In the genomic region with DNA sequence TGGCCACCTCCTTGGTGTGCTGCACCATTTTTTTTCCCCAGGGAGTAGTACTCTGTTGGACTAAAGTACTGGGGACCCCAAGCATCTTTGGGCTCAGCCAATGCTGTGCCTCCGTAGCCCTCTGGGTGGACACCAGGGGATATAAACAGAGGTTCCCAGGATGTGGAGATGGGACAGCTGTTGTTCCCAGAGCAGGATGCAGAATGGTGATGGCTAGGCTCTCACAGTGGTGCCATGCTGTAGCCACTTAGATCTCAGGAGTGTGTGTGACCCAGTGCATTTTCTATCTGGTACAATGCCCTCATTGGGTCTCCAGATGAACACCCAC, we compare ENCODE assay signal across 14 cellular contexts. TPM values are rescaled to one million over a fixed set of nuclear protein-coding genes. Genes with fewer than 3 reads are reported as not detected.
DNase-seq lines count a peak whose midpoint lies in the region; ATAC-seq and TF ChIP-seq lines count a peak whose summit lies in the region.
"Had no signal": no experiment of that assay in that cellular context is flagged by ENCODE, and none has a peak within 500 bp of the region (broad histone marks: within the 10 kb centered on the region; RNA-seq: fewer than 3 reads in every experiment).

No MANE protein-coding gene starts in this region.

- POLR2A ChIA-PET in activated CD8-positive, alpha-beta T cell treated with anti-CD3 and anti-CD28 coated beads for 36 hours (lab: Charles Lee) = no interaction called here

- intact Hi-C loops in activated CD8-positive, alpha-beta T cell treated with anti-CD3 and anti-CD28 coated beads for 36 hours (cut with micrococcal nuclease) = loop anchor here (5.0 kb wide), 2 partner anchors 103 to 743 kb away; no protein-coding TSS in a partner anchor
- intact Hi-C loops in lower lobe of right lung (cut with DNase I) = loop anchor here (10.0 kb wide), 1 partner anchor 745 kb away; no protein-coding TSS in a partner anchor

- no peaks in the 10 kb centered on the region; the same call in 1 of the 2 replicates for H3K36me3 ChIP-seq in RWPE2 (ENCODE audit: low read depth)
- no peaks in the 10 kb centered on the region for H3K36me3 ChIP-seq in HAP-1 (replicated peaks)
- no peaks in the 10 kb centered on the region for H3K36me3 ChIP-seq in lower lobe of right lung

- H3K27ac ChIP-seq in RWPE2 (ENCODE audit: poor library complexity, severe bottlenecking) = no peak overlapping the region
- H3K27ac ChIP-seq in lower lobe of right lung = no peak overlapping the region
- H3K27ac ChIP-seq: KMS-11, PC-9 had no signal

- H3K27me3 Mint-ChIP-seq in activated CD8-positive, alpha-beta T cell treated with anti-CD3 and anti-CD28 coated beads for 36 hours = peaks cover 9% of the 10 kb centered on the region

- peaks cover 3% of the 10 kb centered on the region for H3K9me3 ChIP-seq in RWPE2 (ENCODE audit: severe bottlenecking)
- H3K9me3 ChIP-seq in HAP-1 = no peaks in the 10 kb centered on the region
- no peaks in the 10 kb centered on the region for H3K9me3 ChIP-seq in lower lobe of right lung

- H3K4me1 Mint-ChIP-seq in activated CD8-positive, alpha-beta T cell treated with anti-CD3 and anti-CD28 coated beads for 36 hours (ENCODE audit: low read depth) = no peaks in the 10 kb centered on the region

- no peak overlapping the region for H3K4me3 Mint-ChIP-seq in activated CD8-positive, alpha-beta T cell treated with anti-CD3 and anti-CD28 coated beads for 36 hours

- ATAC-seq in GM18498 (IDR thresholded peaks at IDR 0.05; ENCODE audit: unreplicated experiment) = peak; percentile 2
- ATAC-seq in GM19324 (IDR thresholded peaks at IDR 0.05; ENCODE audit: low FRiP score, unreplicated experiment) = peak; percentile 21
- peak; percentile 14 for ATAC-seq in HG02642 (IDR thresholded peaks at IDR 0.05; ENCODE audit: poor library complexity, unreplicated experiment)
- 0 out of 3 replicates have a peak, but pooled peaks have one; percentile 14 for ATAC-seq in RWPE2 (ENCODE audit: low read depth)
- ATAC-seq in activated CD8-positive, alpha-beta T cell treated with anti-CD3 and anti-CD28 coated beads for 36 hours = no peak
- ATAC-seq in lower lobe of right lung = no peak

- DNase-seq in RWPE2 (ENCODE audit: low spot score) (no peak), NCI-H2107 treated with DMSO at 0.1 percent for 48 hours (lab: John Stamatoyannopoulos, UW; ENCODE audit: unreplicated experiment) (no peak), HAP-1 (ENCODE audit: low spot score in 2 of 2) (no peak), lower lobe of right lung (no peak)
- DNase-seq in activated CD8-positive, alpha-beta T cell treated with anti-CD3 and anti-CD28 coated beads for 36 hours = no peak
- DNase-seq: NCI-H1092 treated with DMSO at 0.1 percent for 48 hours, NCI-H1694 treated with DMSO at 0.1 percent for 48 hours had no signal

- TF ChIP-seq CTCF in RWPE2 (IDR thresholded peaks at IDR 0.05; ENCODE audit: poor library complexity, severe bottlenecking) = no peak
- no peak for TF ChIP-seq CTCF in activated CD8-positive, alpha-beta T cell treated with anti-CD3 and anti-CD28 coated beads for 36 hours (IDR thresholded peaks at IDR 0.05)
- TF ChIP-seq CTCF in lower lobe of right lung (IDR thresholded peaks at IDR 0.05) = no peak

- CTCF ChIA-PET in activated CD8-positive, alpha-beta T cell treated with anti-CD3 and anti-CD28 coated beads for 36 hours (lab: Charles Lee) = interaction anchor here (0.9 to 1.8 kb wide), 10 partner anchors 9 to 104 kb away, joined by 3 to 6 read pairs (median 3); no protein-coding TSS in a partner anchor

- H3K27ac Mint-ChIP-seq in activated CD8-positive, alpha-beta T cell treated with anti-CD3 and anti-CD28 coated beads for 36 hours = no peak overlapping the region

- H3K4me3 ChIP-seq in RWPE2 (ENCODE audit: severe bottlenecking) (no peak overlapping the region), HAP-1 (no peak overlapping the region), lower lobe of right lung (no peak overlapping the region)
- H3K4me3 ChIP-seq: PC-9 had no signal

- in situ Hi-C loops in HAP-1 (cut with MboI; ENCODE audit: low sequenced_read_pairs) = loop anchor here (10.0 kb wide), 1 partner anchor 105 kb away; no protein-coding TSS in a partner anchor

- H3K27me3 ChIP-seq in RWPE2 (ENCODE audit: insufficient read depth, poor library complexity, severe bottlenecking) = peaks cover 3% of the 10 kb centered on the region
- peaks cover 11% of the 10 kb centered on the region; the same call in 1 of the 2 replicates for H3K27me3 ChIP-seq in HAP-1 (ENCODE audit: low read depth)
- no peaks in the 10 kb centered on the region for H3K27me3 ChIP-seq in lower lobe of right lung (ENCODE audit: low read depth)

- H3K4me1 ChIP-seq in RWPE2 (ENCODE audit: insufficient read depth, poor library complexity, severe bottlenecking) (no peaks in the 10 kb centered on the region), HAP-1 (no peaks in the 10 kb centered on the region), lower lobe of right lung (no peaks in the 10 kb centered on the region)
- H3K4me1 ChIP-seq: Caco-2 had no signal

- H3K36me3 Mint-ChIP-seq in activated CD8-positive, alpha-beta T cell treated with anti-CD3 and anti-CD28 coated beads for 36 hours (ENCODE audit: low read depth) = no peaks in the 10 kb centered on the region

- peaks cover 2% of the 10 kb centered on the region for H3K9me3 Mint-ChIP-seq in activated CD8-positive, alpha-beta T cell treated with anti-CD3 and anti-CD28 coated beads for 36 hours

RNA-seq across cellular contexts. Expression of a gene that starts 50.9 kb away (rescaled TPM):
- not detected for total RNA-seq in activated CD8-positive, alpha-beta T cell treated with anti-CD3 and anti-CD28 coated beads for 36 hours
- 21.1 TPM for total RNA-seq in lower lobe of right lung
- total RNA-seq: MCF 10A had no signal

Comparison
In these comparisons a context has a peak if more than half of its experiments do, and no peak if none do; other contexts are left out.
1. ATAC-seq: peak in GM18498 (single experiment), GM19324 (single experiment), HG02642 (single experiment) and RWPE2 (single experiment); none in activated CD8-positive, alpha-beta T cell treated with anti-CD3 and anti-CD28 coated beads for 36 hours (single experiment) and lower lobe of right lung (0 of 2).
2. RNA of a gene that starts 50.9 kb away (total RNA-seq): 21.1 TPM in lower lobe of right lung (single experiment); not detected in activated CD8-positive, alpha-beta T cell treated with anti-CD3 and anti-CD28 coated beads for 36 hours; every median in the first group is over 10 times any median in the second.